In genomic region chr11:73316422-73316821, GRCh38 we compare ENCODE assay signal across 20 cellular contexts. TPM values are rescaled to one million over a fixed set of nuclear protein-coding genes. Genes with fewer than 3 reads are reported as not detected.
A peak's percentile ranks its signal among the peaks of the same experiment; 100 is the strongest.
DNase-seq lines count a peak whose midpoint lies in the region; ATAC-seq and TF ChIP-seq lines count a peak whose summit lies in the region.
"Had no signal": no experiment of that assay in that cellular context is flagged by ENCODE, and none has a peak within 500 bp of the region (broad histone marks: within the 10 kb centered on the region; RNA-seq: fewer than 3 reads in every experiment).

No MANE protein-coding gene starts in this region.

- TF ChIP-seq CTCF in esophagus muscularis mucosa (IDR thresholded peaks at IDR 0.05) (no peak), neural crest cell (conservative IDR thresholded peaks at IDR 0.05) (no peak), tibial nerve (IDR thresholded peaks at IDR 0.05) (no peak)

- no peak for ATAC-seq in HG03571 (IDR thresholded peaks at IDR 0.05; ENCODE audit: unreplicated experiment)
- ATAC-seq: activated T-cell treated with anti-CD3 and anti-CD28 coated beads, Interleukin-2, amount 50 U/mL, for 72 hours; esophagus mucosa had no signal

- no peak overlapping the region for H3K4me3 Mint-ChIP-seq in activated naive CD4-positive, alpha-beta T cell treated with anti-CD3 and anti-CD28 coated beads, Interleukin-2, amount 50 U/mL, for 24 hours
- H3K4me3 Mint-ChIP-seq in neural crest cell: peak overlapping the region; percentile 47
- H3K4me3 Mint-ChIP-seq: activated T-cell treated with anti-CD3 and anti-CD28 coated beads, Interleukin-2, amount 50 U/mL, for 72 hours; dendritic cell treated with granulocyte-macrophage colony-stimulating factor and Interleukin-4, amounts not matched to agents 40 ng/mL and 50 ng/mL, for 4 days had no signal

- H3K4me3 ChIP-seq in esophagus muscularis mucosa (no peak overlapping the region), tibial nerve (no peak overlapping the region)
- H3K4me3 ChIP-seq: adrenal gland, HAP-1, SJCRH30 had no signal

- peaks cover 0 to 4% (median 0%) of the 10 kb centered on the region in 4 donors for H3K36me3 ChIP-seq in esophagus muscularis mucosa
- H3K36me3 ChIP-seq in tibial nerve: peaks cover 0 to 4% (median 0%) of the 10 kb centered on the region in 3 donors
- H3K36me3 ChIP-seq: adrenal gland, neutrophil, SJCRH30 had no signal

- H3K4me1 ChIP-seq in esophagus muscularis mucosa (peaks cover 99 to 100% (median 100%) of the 10 kb centered on the region in 4 donors), tibial nerve (peaks cover 0 to 100% (median 85%) of the 10 kb centered on the region in 4 donors)

- no peak for TF ChIP-seq EP300 in esophagus muscularis mucosa (IDR thresholded peaks at IDR 0.05)
- no peak for TF ChIP-seq EP300 in tibial nerve (IDR thresholded peaks at IDR 0.05)

- no peaks in the 10 kb centered on the region for H3K9me3 ChIP-seq in esophagus muscularis mucosa
- H3K9me3 ChIP-seq in tibial nerve: no peaks in the 10 kb centered on the region
- H3K9me3 ChIP-seq: adrenal gland, HAP-1, neutrophil, SJCRH30 had no signal

- intact Hi-C loops in esophagus muscularis mucosa (cut with DNase I): no loop called here

- DNase-seq in activated naive CD4-positive, alpha-beta T cell treated with Interleukin-2 at 50 U/mL for 16 hours: no peak
- DNase-seq in esophagus muscularis mucosa (ENCODE audit: extremely low spot score): no peak
- DNase-seq in neural crest cell (ENCODE audit: low read depth, low spot score): no peak
- no peak for DNase-seq in tibial nerve (ENCODE audit: low spot score in 2 of 2)
- DNase-seq in activated T-cell treated with anti-CD3 and anti-CD28 coated beads, Interleukin-2, amount 50 U/mL, for 48 hours: no peak
- no peak for DNase-seq in epidermal melanocyte (ENCODE audit: insufficient read length, low spot score)
- DNase-seq: activated T-cell treated with anti-CD3 and anti-CD28 coated beads, Interleukin-2, amount 50 U/mL, for 72 hours; adrenal gland; NCI-H1436; NCI-H226; SJCRH30; small intestine; stimulated activated naive CD4-positive, alpha-beta T cell had no signal

- TF ChIP-seq POLR2A in esophagus muscularis mucosa (IDR thresholded peaks at IDR 0.05; ENCODE audit: low read depth): no peak
- no peak for TF ChIP-seq POLR2A in tibial nerve (IDR thresholded peaks at IDR 0.05)

- H3K27ac Mint-ChIP-seq in activated naive CD4-positive, alpha-beta T cell treated with anti-CD3 and anti-CD28 coated beads, Interleukin-2, amount 50 U/mL, for 24 hours: peak overlapping the region; percentile 19
- peak overlapping the region; percentile 46 for H3K27ac Mint-ChIP-seq in neural crest cell (ENCODE audit: unreplicated experiment)
- H3K27ac Mint-ChIP-seq: activated T-cell treated with anti-CD3 and anti-CD28 coated beads, Interleukin-2, amount 50 U/mL, for 72 hours; dendritic cell treated with granulocyte-macrophage colony-stimulating factor and Interleukin-4, amounts not matched to agents 40 ng/mL and 50 ng/mL, for 4 days had no signal

- peaks cover under 1% of the 10 kb centered on the region for H3K4me1 Mint-ChIP-seq in activated naive CD4-positive, alpha-beta T cell treated with anti-CD3 and anti-CD28 coated beads, Interleukin-2, amount 50 U/mL, for 24 hours
- peaks cover 69% of the 10 kb centered on the region for H3K4me1 Mint-ChIP-seq in neural crest cell

- no peaks in the 10 kb centered on the region for H3K27me3 Mint-ChIP-seq in activated naive CD4-positive, alpha-beta T cell treated with anti-CD3 and anti-CD28 coated beads, Interleukin-2, amount 50 U/mL, for 24 hours
- no peaks in the 10 kb centered on the region for H3K27me3 Mint-ChIP-seq in neural crest cell (ENCODE audit: low read depth)

- H3K36me3 Mint-ChIP-seq in activated naive CD4-positive, alpha-beta T cell treated with anti-CD3 and anti-CD28 coated beads, Interleukin-2, amount 50 U/mL, for 24 hours: no peaks in the 10 kb centered on the region
- H3K36me3 Mint-ChIP-seq in neural crest cell (ENCODE audit: low read depth): peaks cover 3% of the 10 kb centered on the region

- no peaks in the 10 kb centered on the region for H3K9me3 Mint-ChIP-seq in activated naive CD4-positive, alpha-beta T cell treated with anti-CD3 and anti-CD28 coated beads, Interleukin-2, amount 50 U/mL, for 24 hours
- H3K9me3 Mint-ChIP-seq in neural crest cell: no peaks in the 10 kb centered on the region
- H3K9me3 Mint-ChIP-seq: activated T-cell treated with anti-CD3 and anti-CD28 coated beads, Interleukin-2, amount 50 U/mL, for 72 hours; dendritic cell treated with granulocyte-macrophage colony-stimulating factor and Interleukin-4, amounts not matched to agents 40 ng/mL and 50 ng/mL, for 4 days had no signal

- WGBS in esophagus muscularis mucosa: 62% methylated on average over 1 of the region's 1 CpG
- WGBS in tibial nerve, 2 donors: 33 to 41% methylated on average over 1 of the region's 1 CpG

- H3K27me3 ChIP-seq in esophagus muscularis mucosa (no peaks in the 10 kb centered on the region), tibial nerve (no peaks in the 10 kb centered on the region)
- H3K27me3 ChIP-seq: adrenal gland, neutrophil, SJCRH30 had no signal

- peak overlapping the region; percentile 94 to 100 (median 97) for H3K27ac ChIP-seq in esophagus muscularis mucosa (replicated peaks in 1 of 4)
- H3K27ac ChIP-seq in tibial nerve: peak overlapping the region; percentile 94 to 99 (median 98)
- H3K27ac ChIP-seq: neutrophil, SJCRH30 had no signal

RNA-seq across cellular contexts. Expression of gene ARHGEF17, which starts 8.3 kb away (rescaled TPM):
- total RNA-seq in esophagus muscularis mucosa (100 to 1,000 TPM in 3 of 4 donors, 10 to 100 TPM in 1; 82.8 to 196 (median 122) TPM), neural crest cell (51.3 and 55.7 TPM in 2 replicates), tibial nerve (100 to 1,000 TPM; 102 to 135 (median 112) TPM)

RNA-seq across cellular contexts. Expression of gene P2RY6, which starts 44.3 kb away (rescaled TPM):
- total RNA-seq in esophagus muscularis mucosa (1 to 10 TPM; 1.6 to 4.8 (median 2.4) TPM), neural crest cell (not detected in 2 replicates), tibial nerve (1 to 10 TPM in 1 of 4 donors, under 1 TPM in 2, not detected in 1; 0.63 to 3.3 (median 0.90) TPM)
- total RNA-seq: activated T-cell treated with anti-CD3 and anti-CD28 coated beads, Interleukin-2, amount 50 U/mL, for 72 hours; G401; SJCRH30 had no signal

RNA-seq across cellular contexts. Expression of gene RELT, which starts 59.8 kb away (rescaled TPM):
- total RNA-seq in esophagus muscularis mucosa (1 to 10 TPM; 1.2 to 7.8 (median 2.2) TPM), neural crest cell (18.4 and 20.9 TPM in 2 replicates), tibial nerve (1 to 10 TPM; 2.4 to 6.0 (median 2.5) TPM)
